In genomic region chr7:130397472-130397871, GRCh38 we compare ENCODE assay signal across 26 cellular contexts. TPM values are rescaled to one million over a fixed set of nuclear protein-coding genes. Genes with fewer than 3 reads are reported as not detected.
DNase-seq lines count a peak whose midpoint lies in the region; ATAC-seq and TF ChIP-seq lines count a peak whose summit lies in the region.
"Had no signal": no experiment of that assay in that cellular context is flagged by ENCODE, and none has a peak within 500 bp of the region (broad histone marks: within the 10 kb centered on the region; RNA-seq: fewer than 3 reads in every experiment).

No MANE protein-coding gene starts in this region.

- CTCF ChIA-PET in WTC11 (lab: Charles Lee), result interaction anchor here (0.7 to 1.1 kb wide), 2 partner anchors 16 to 31 kb away, joined by 3 to 4 read pairs; no protein-coding TSS in a partner anchor

- TF ChIP-seq EP300 in neural cell (conservative IDR thresholded peaks at IDR 0.05; ENCODE audit: poor library complexity, severe bottlenecking), result no peak

- DNase-seq in DMS79 (lab: John Stamatoyannopoulos, UW), result peak; percentile 22
- peak; percentile 98 for DNase-seq in NCI-H146 (lab: John Stamatoyannopoulos, UW)
- DNase-seq in WTC11 (ENCODE audit: low spot score), result no peak
- DNase-seq in cerebellum (ENCODE audit: low spot score), result no peak
- DNase-seq: activated CD4-positive, CD25-positive, alpha-beta regulatory T cell; activated T-cell treated with anti-CD3 and anti-CD28 coated beads, Interleukin-2, amount 50 U/mL, for 4 hours; BE2C; CD8-positive, alpha-beta memory T cell; effector memory CD8-positive, alpha-beta T cell; H9; left colon; NCI-H1092 treated with DMSO at 0.1 percent for 48 hours; NCI-H82; stimulated activated CD4-positive, alpha-beta T cell treated with anti-CD3 and anti-CD28 coated beads, Interleukin-1b, Interleukin-23, amount 100 ng/mL, for 48 hours; stimulated activated naive CD8-positive, alpha-beta T cell treated with anti-CD3 and anti-CD28 coated beads, Interleukin-15, Interleukin-2, amounts not matched to agents 100 U/mL and 50 U/mL, for 24 hours; T-helper 1 cell had no signal

- H3K9ac ChIP-seq in neural cell (ENCODE audit: low read length), result peak overlapping the region; percentile 30
- H3K9ac ChIP-seq: neural progenitor cell had no signal

- H3K27me3 ChIP-seq in neural cell (ENCODE audit: insufficient read depth, low read depth, low read length), result no peaks in the 10 kb centered on the region
- H3K27me3 ChIP-seq: BE2C, neural progenitor cell, right atrium auricular region had no signal

- H2AFZ ChIP-seq in neural cell (ENCODE audit: low read depth, low read length), result no peak overlapping the region
- H2AFZ ChIP-seq: neural progenitor cell had no signal

- H3K9me2 ChIP-seq in neural cell (ENCODE audit: insufficient read depth, low read length), result no peaks in the 10 kb centered on the region

- H3K9me3 Mint-ChIP-seq in WTC11, result no peaks in the 10 kb centered on the region
- H3K9me3 Mint-ChIP-seq: activated T-cell treated with anti-CD3 and anti-CD28 coated beads, Interleukin-2, amount 50 U/mL, for 4 hours; CD8-positive, alpha-beta memory T cell; effector memory CD8-positive, alpha-beta T cell; H9; memory B cell; neural progenitor cell had no signal

- H4K20me1 ChIP-seq in neural cell (ENCODE audit: insufficient read depth), result no peaks in the 10 kb centered on the region

- H3K27ac Mint-ChIP-seq in WTC11, result 0 out of 2 replicates have a peak overlapping the region, but pooled peaks have one; percentile 47
- H3K27ac Mint-ChIP-seq: effector memory CD8-positive, alpha-beta T cell; memory B cell had no signal

- H3K27me3 Mint-ChIP-seq in WTC11 (ENCODE audit: low read depth), result no peaks in the 10 kb centered on the region; the same call in 1 of the 2 replicates
- H3K27me3 Mint-ChIP-seq: CD8-positive, alpha-beta memory T cell; effector memory CD8-positive, alpha-beta T cell; memory B cell had no signal

- H3K4me1 Mint-ChIP-seq in WTC11, result peaks cover 29% of the 10 kb centered on the region

- POLR2A ChIA-PET in WTC11 (lab: Charles Lee), result no interaction called here

- H3K4me3 Mint-ChIP-seq in WTC11, result no peak overlapping the region
- H3K4me3 Mint-ChIP-seq: activated T-cell treated with anti-CD3 and anti-CD28 coated beads, Interleukin-2, amount 50 U/mL, for 4 hours; CD8-positive, alpha-beta memory T cell; effector memory CD8-positive, alpha-beta T cell; H9; memory B cell; neural progenitor cell had no signal

- peaks cover 10% of the 10 kb centered on the region for H3K36me3 ChIP-seq in neural cell (ENCODE audit: insufficient read depth, low read length)
- H3K36me3 ChIP-seq: neural progenitor cell, right atrium auricular region had no signal

- H3K79me2 ChIP-seq in neural cell (replicated peaks; ENCODE audit: insufficient read depth, low read length), result no peaks in the 10 kb centered on the region

- H3K4me3 ChIP-seq in neural cell (ENCODE audit: low read length), result peak overlapping the region; percentile 36
- H3K4me3 ChIP-seq: neural progenitor cell, right atrium auricular region had no signal

- TF ChIP-seq RAD21 in neural cell (conservative IDR thresholded peaks at IDR 0.05), result peak; percentile 17

- TF ChIP-seq CTCF in WTC11 (IDR thresholded peaks at IDR 0.05) (no peak), neural cell (IDR thresholded peaks at IDR 0.05; ENCODE audit: poor library complexity, severe bottlenecking) (no peak)

- ATAC-seq in WTC11, result no peak
- ATAC-seq in GM18511 (IDR thresholded peaks at IDR 0.05; ENCODE audit: unreplicated experiment), result no peak
- ATAC-seq in GM21619 (IDR thresholded peaks at IDR 0.05; ENCODE audit: unreplicated experiment), result no peak
- ATAC-seq: activated T-cell treated with anti-CD3 and anti-CD28 coated beads, Interleukin-2, amount 50 U/mL, for 4 hours; effector memory CD8-positive, alpha-beta T cell; left colon; stimulated activated naive CD8-positive, alpha-beta T cell treated with anti-CD3 and anti-CD28 coated beads, Interleukin-15, Interleukin-2, amounts not matched to agents 100 U/mL and 50 U/mL, for 24 hours had no signal

- H3K4me2 ChIP-seq in neural cell (ENCODE audit: low read length), result no peak overlapping the region
- H3K4me2 ChIP-seq: neural progenitor cell had no signal

- peak overlapping the region; percentile 72 for H3K27ac ChIP-seq in neural cell (ENCODE audit: low read length)
- H3K27ac ChIP-seq: neural progenitor cell, right atrium auricular region had no signal

- peaks cover 4% of the 10 kb centered on the region for H3K36me3 Mint-ChIP-seq in WTC11

- H3F3A ChIP-seq in neural cell (ENCODE audit: insufficient read depth, low read length, poor library complexity, severe bottlenecking), result no peaks in the 10 kb centered on the region

- no peaks in the 10 kb centered on the region for H3K9me3 ChIP-seq in neural cell (ENCODE audit: low read length)
- H3K9me3 ChIP-seq: BE2C, right atrium auricular region had no signal

TF ChIP-seq in WTC11, 78 proteins besides CTCF, POLR2A, EP300 and RAD21 (continues in another document):
- TF ChIP-seq ZNF232 (CRISPR knock-in tag; IDR thresholded peaks at IDR 0.05), result no peak
- TF ChIP-seq, protein P1, sequence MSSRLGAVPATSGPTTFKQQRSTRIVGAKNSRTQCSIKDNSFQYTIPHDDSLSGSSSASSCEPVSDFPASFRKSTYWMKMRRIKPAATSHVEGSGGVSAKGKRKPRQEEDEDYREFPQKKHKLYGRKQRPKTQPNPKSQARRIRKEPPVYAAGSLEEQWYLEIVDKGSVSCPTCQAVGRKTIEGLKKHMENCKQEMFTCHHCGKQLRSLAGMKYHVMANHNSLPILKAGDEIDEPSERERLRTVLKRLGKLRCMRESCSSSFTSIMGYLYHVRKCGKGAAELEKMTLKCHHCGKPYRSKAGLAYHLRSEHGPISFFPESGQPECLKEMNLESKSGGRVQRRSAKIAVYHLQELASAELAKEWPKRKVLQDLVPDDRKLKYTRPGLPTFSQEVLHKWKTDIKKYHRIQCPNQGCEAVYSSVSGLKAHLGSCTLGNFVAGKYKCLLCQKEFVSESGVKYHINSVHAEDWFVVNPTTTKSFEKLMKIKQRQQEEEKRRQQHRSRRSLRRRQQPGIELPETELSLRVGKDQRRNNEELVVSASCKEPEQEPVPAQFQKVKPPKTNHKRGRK (CRISPR knock-in tag; IDR thresholded peaks at IDR 0.05; ENCODE audit: borderline replicate concordance), result no peak
- TF ChIP-seq FOXK1 (CRISPR knock-in tag; IDR thresholded peaks at IDR 0.05), result no peak

TF ChIP-seq in neural cell, 6 proteins besides CTCF, POLR2A, EP300 and RAD21:
- TF ChIP-seq POLR2AphosphoS5 (IDR thresholded peaks at IDR 0.05), result no peak
- no peak for TF ChIP-seq REST (IDR thresholded peaks at IDR 0.05; ENCODE audit: borderline replicate concordance)
- no peak for TF ChIP-seq SMC3 (conservative IDR thresholded peaks at IDR 0.05; ENCODE audit: poor library complexity)
- TF ChIP-seq TAF1 (IDR thresholded peaks at IDR 0.05; ENCODE audit: low read depth), result no peak
- TF ChIP-seq MXI1 (conservative IDR thresholded peaks at IDR 0.05; ENCODE audit: poor library complexity, severe bottlenecking), result no peak
- TF ChIP-seq EZH2 (IDR thresholded peaks at IDR 0.05; ENCODE audit: borderline replicate concordance, insufficient read depth, low read length, poor library complexity, severe bottlenecking), result no peak
TF ChIP-seq in neural cell: peak in this region for 0.

RNA-seq across cellular contexts. Expression of gene CPA1, which starts 17.2 kb away (rescaled TPM):
- 7.9 to 14.0 TPM (median 8.9 TPM) in 3 replicates for total RNA-seq in WTC11 (2021)
- polyA plus RNA-seq in neural cell, result not detected in 2 replicates
- not detected in 2 replicates for polyA minus RNA-seq in neural cell
- total RNA-seq in cerebellum, result not detected
- total RNA-seq: astrocyte; cardiac septum; CD8-positive, alpha-beta memory T cell; H9; MCF 10A; right atrium auricular region; RPMI7951 had no signal
- polyA plus RNA-seq: CD8-positive, alpha-beta memory T cell had no signal

RNA-seq across cellular contexts. Expression of gene CEP41, which starts 43.3 kb away (rescaled TPM):
- 7.1 to 11.2 TPM (median 10.2 TPM) in 3 replicates for total RNA-seq in WTC11 (2021)
- polyA plus RNA-seq in neural cell, result 47.0 and 47.5 TPM in 2 replicates
- 44.6 and 49.2 TPM in 2 replicates for polyA minus RNA-seq in neural cell
- total RNA-seq in cerebellum, result 18.2 TPM

RNA-seq across cellular contexts. Expression of gene CPA5, which starts 52.9 kb away (rescaled TPM):
- not detected in 3 replicates for total RNA-seq in WTC11 (2021)
- polyA plus RNA-seq in neural cell, result not detected in 2 replicates
- 0.46 and 0.49 TPM in 2 replicates for polyA minus RNA-seq in neural cell
- total RNA-seq in cerebellum, result not detected
- total RNA-seq: astrocyte, cardiac septum, H9, left colon, right atrium auricular region had no signal

Comparison
In these comparisons a context has a peak if more than half of its experiments do, and no peak if none do; other contexts are left out.
1. DNase-seq: peak in DMS79 (single experiment) and NCI-H146 (single experiment); none in WTC11 (single experiment) and cerebellum (single experiment).